Comparison of ENCODE assay signal across 23 cellular contexts in the genomic region with DNA sequence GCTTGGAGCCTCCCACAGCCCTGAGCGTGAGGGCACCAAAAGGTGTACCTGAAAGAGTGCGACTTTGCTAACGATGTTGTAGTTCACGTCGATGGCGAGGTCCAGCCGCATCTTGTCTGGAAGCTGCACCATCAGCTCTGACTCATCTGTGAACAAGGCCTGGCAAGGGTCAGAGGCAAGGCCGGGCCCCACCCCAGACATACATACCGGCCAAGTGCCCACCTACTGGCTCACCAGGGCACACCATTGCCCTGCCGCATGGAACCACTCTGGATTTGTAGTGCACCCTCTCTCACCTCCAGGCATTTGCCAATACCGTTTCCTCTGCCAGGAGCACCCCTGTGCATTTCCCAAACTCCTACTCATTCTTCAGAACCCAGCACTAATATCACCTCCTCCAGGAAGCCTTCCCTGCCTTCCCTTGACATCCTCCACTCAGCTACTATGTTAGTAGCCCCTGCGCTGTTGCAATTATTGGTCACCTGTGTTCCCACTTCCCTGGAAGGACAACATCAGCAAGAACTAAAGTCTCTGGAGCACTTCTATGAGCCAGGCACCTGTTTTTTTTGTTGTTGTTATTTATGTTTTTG.
DNase-seq lines count a peak whose midpoint lies in the region; ATAC-seq, FAIRE-seq and TF ChIP-seq lines count a peak whose summit lies in the region.
"Had no signal": no experiment of that assay in that cellular context is flagged by ENCODE, and none has a peak within 500 bp of the region (broad histone marks: within the 10 kb centered on the region; RNA-seq: fewer than 3 reads in every experiment).

No MANE protein-coding gene starts in this region.

- H3K27me3 Mint-ChIP-seq in GM23338 (ENCODE audit: insufficient read depth, low read depth, poor library complexity) = peaks cover 17% of the 10 kb centered on the region
- H3K27me3 Mint-ChIP-seq in activated CD8-positive, alpha-beta T cell treated with anti-CD3 and anti-CD28 coated beads for 36 hours = peaks cover 8% of the 10 kb centered on the region

- H3K9me3 Mint-ChIP-seq in GM23338 = no peaks in the 10 kb centered on the region
- H3K9me3 Mint-ChIP-seq in activated CD8-positive, alpha-beta T cell treated with anti-CD3 and anti-CD28 coated beads for 36 hours = no peaks in the 10 kb centered on the region

- no peaks in the 10 kb centered on the region for H3F3A ChIP-seq in SK-N-SH (replicated peaks; ENCODE audit: insufficient read depth)
- no peaks in the 10 kb centered on the region for H3F3A ChIP-seq in GM23338 (replicated peaks; ENCODE audit: low read depth)

- no peak overlapping the region for H3K9ac ChIP-seq in SK-N-SH
- H3K9ac ChIP-seq: GM23248 had no signal

- H3K9me3 ChIP-seq in SK-N-SH = no peaks in the 10 kb centered on the region
- H3K9me3 ChIP-seq: BE2C, HAP-1 had no signal

- 86% methylated on average over 10 of the region's 12 CpGs for WGBS in SK-N-SH (ENCODE audit: low lambda C conversion rate)

- H3K4me1 ChIP-seq in SK-N-SH (ENCODE audit: control insufficient read depth in 1 of 2, insufficient read depth in 2 of 2, low read depth in 1 of 2, low read length in 1 of 2) (no peaks in the 10 kb centered on the region; a peak in 1 of 4 replicates), GM23338 (ENCODE audit: insufficient read depth) (no peaks in the 10 kb centered on the region)
- H3K4me1 ChIP-seq: BE2C had no signal

- DNase-seq in SK-N-SH (no peak), GM23338 (ENCODE audit: low spot score) (no peak), RWPE1 (ENCODE audit: low spot score) (no peak), urothelium cell line (ENCODE audit: low spot score) (no peak), left lobe of liver (ENCODE audit: low spot score) (no peak)
- DNase-seq in activated CD8-positive, alpha-beta T cell treated with anti-CD3 and anti-CD28 coated beads for 36 hours = no peak
- DNase-seq: ACHN, BE2C, DMS153, DND-41, GM23248, Karpas-422, NCI-H1105 treated with DMSO at 0.1 percent for 48 hours, NCI-H146, NCI-H1930, NCI-H2107, NCI-H524 treated with DMSO at 0.1 percent for 48 hours, Right ventricle myocardium superior had no signal

- TF ChIP-seq RAD21 in SK-N-SH (IDR thresholded peaks at IDR 0.05; ENCODE audit: low read length) = no peak

- no peaks in the 10 kb centered on the region for H3K36me3 Mint-ChIP-seq in GM23338 (ENCODE audit: low read depth)
- H3K36me3 Mint-ChIP-seq in activated CD8-positive, alpha-beta T cell treated with anti-CD3 and anti-CD28 coated beads for 36 hours (ENCODE audit: low read depth) = no peaks in the 10 kb centered on the region

- no peak overlapping the region for H2AFZ ChIP-seq in SK-N-SH (ENCODE audit: low read depth)
- peak overlapping the region; percentile 63; the same call in 1 of the 2 replicates for H2AFZ ChIP-seq in GM23338
- H2AFZ ChIP-seq: GM23248, PC-9 had no signal

- H4K20me1 ChIP-seq in SK-N-SH (ENCODE audit: insufficient read depth) (no peaks in the 10 kb centered on the region), GM23338 (replicated peaks; ENCODE audit: insufficient read depth) (no peaks in the 10 kb centered on the region)

- no peak for TF ChIP-seq EP300 in SK-N-SH (IDR thresholded peaks at IDR 0.05; ENCODE audit: borderline replicate concordance in 1 of 2, low read depth in 1 of 2, low read length in 1 of 2)

- POLR2A ChIA-PET in SK-N-SH (lab: Yijun Ruan, JAX) (no interaction called here), RWPE1 (lab: Yijun Ruan, JAX; ENCODE audit: low non-redundant PET) (no interaction called here)
- POLR2A ChIA-PET in activated CD8-positive, alpha-beta T cell treated with anti-CD3 and anti-CD28 coated beads for 36 hours (lab: Charles Lee) = interaction anchor here (0.9 to 1.6 kb wide), 2 partner anchors 98 to 569 kb away, joined by 3 read pairs; partner anchors contain the start of gene ZNF319

- H3K27ac Mint-ChIP-seq in GM23338 = no peak overlapping the region
- no peak overlapping the region for H3K27ac Mint-ChIP-seq in activated CD8-positive, alpha-beta T cell treated with anti-CD3 and anti-CD28 coated beads for 36 hours

- intact Hi-C loops in activated CD8-positive, alpha-beta T cell treated with anti-CD3 and anti-CD28 coated beads for 36 hours (cut with micrococcal nuclease) = no loop called here

- H3K4me3 Mint-ChIP-seq in GM23338 = no peak overlapping the region
- H3K4me3 Mint-ChIP-seq in activated CD8-positive, alpha-beta T cell treated with anti-CD3 and anti-CD28 coated beads for 36 hours = no peak overlapping the region

- H3K36me3 ChIP-seq in SK-N-SH (replicated peaks in 1 of 2; ENCODE audit: control insufficient read depth in 1 of 2, insufficient read depth in 2 of 2, low read length in 1 of 2) = no peaks in the 10 kb centered on the region
- H3K36me3 ChIP-seq in GM23338 (ENCODE audit: insufficient read depth) = no peaks in the 10 kb centered on the region
- H3K36me3 ChIP-seq: BE2C, HAP-1 had no signal

- ATAC-seq in SK-N-SH treated with all-trans-retinoic acid at 6 μM for 48 hours = no peak
- no peak for ATAC-seq in GM23338
- no peak for ATAC-seq in activated CD8-positive, alpha-beta T cell treated with anti-CD3 and anti-CD28 coated beads for 36 hours
- ATAC-seq in left lobe of liver = no peak

- no peaks in the 10 kb centered on the region for H3K79me2 ChIP-seq in SK-N-SH (ENCODE audit: insufficient read depth)
- H3K79me2 ChIP-seq in GM23338 (replicated peaks; ENCODE audit: insufficient read depth) = no peaks in the 10 kb centered on the region

- peak; percentile 20 for FAIRE-seq in urothelium cell line (lab: Jason Lieb, UNC)
- FAIRE-seq: GM18507 had no signal

- H3K4me1 Mint-ChIP-seq in GM23338 = peaks cover 3% of the 10 kb centered on the region; the same call in 2 of the 3 replicates
- no peaks in the 10 kb centered on the region for H3K4me1 Mint-ChIP-seq in activated CD8-positive, alpha-beta T cell treated with anti-CD3 and anti-CD28 coated beads for 36 hours (ENCODE audit: low read depth)

- H3K27ac ChIP-seq in SK-N-SH (ENCODE audit: low read depth in 2 of 2, low read length in 1 of 2) = no peak overlapping the region
- no peak overlapping the region for H3K27ac ChIP-seq in GM23338 (ENCODE audit: low read depth)
- peak overlapping the region; percentile 45 for H3K27ac ChIP-seq in RWPE1
- H3K27ac ChIP-seq: 22Rv1, GM23248, PC-9 had no signal

- H3K4me2 ChIP-seq in SK-N-SH (no peak overlapping the region), GM23338 (no peak overlapping the region)
- H3K4me2 ChIP-seq: PC-9 had no signal

- H3K4me3 ChIP-seq in SK-N-SH (ENCODE audit: low read depth in 2 of 2, low read length in 1 of 2) = no peak overlapping the region
- no peak overlapping the region for H3K4me3 ChIP-seq in GM23338
- H3K4me3 ChIP-seq: GM23248, HAP-1, PC-9 had no signal

- no peaks in the 10 kb centered on the region for H3K9me2 ChIP-seq in SK-N-SH
- no peaks in the 10 kb centered on the region for H3K9me2 ChIP-seq in GM23338 (ENCODE audit: insufficient read depth)

- CTCF ChIA-PET in SK-N-SH (lab: Yijun Ruan, JAX) (interaction anchor here (1.1 to 6.6 kb wide), 10 partner anchors 12 to 220 kb away, joined by 3 to 71 read pairs (median 4); partner anchors contain the start of genes USB1 and ZNF319), RWPE1 (lab: Yijun Ruan, JAX) (interaction anchor here (0.7 to 4.3 kb wide), 4 partner anchors 99 to 325 kb away, joined by 3 to 36 read pairs (median 4); partner anchors contain the start of genes USB1 and ZNF319)
- CTCF ChIA-PET in activated CD8-positive, alpha-beta T cell treated with anti-CD3 and anti-CD28 coated beads for 36 hours (lab: Charles Lee) = interaction anchor here (1.0 to 4.5 kb wide), 2 partner anchors 98 to 103 kb away, joined by 3 to 36 read pairs; partner anchors contain the start of genes USB1 and ZNF319

- TF ChIP-seq CTCF in SK-N-SH (IDR thresholded peaks at IDR 0.05) (no peak), GM23338 (conservative IDR thresholded peaks at IDR 0.05; ENCODE audit: low read depth in 2 of 2) (no peak), RWPE1 (conservative IDR thresholded peaks at IDR 0.05; ENCODE audit: low read depth) (no peak)
- no peak for TF ChIP-seq CTCF in activated CD8-positive, alpha-beta T cell treated with anti-CD3 and anti-CD28 coated beads for 36 hours (IDR thresholded peaks at IDR 0.05)

- no peaks in the 10 kb centered on the region; the same call in 1 of the 2 replicates for H3K27me3 ChIP-seq in SK-N-SH (ENCODE audit: insufficient read depth)
- H3K27me3 ChIP-seq in GM23338 (ENCODE audit: insufficient read depth) = no peaks in the 10 kb centered on the region
- H3K27me3 ChIP-seq: BE2C had no signal

TF ChIP-seq in SK-N-SH treated with all-trans-retinoic acid at 6 μM for 48 hours, 23 proteins besides CTCF, POLR2A, EP300 and RAD21:
- no peak for TF ChIP-seq ISL1 (CRISPR knock-in tag; IDR thresholded peaks at IDR 0.05)
- TF ChIP-seq ZFP3 (CRISPR knock-in tag; IDR thresholded peaks at IDR 0.05) = peak; percentile 98

TF ChIP-seq in SK-N-SH, 30 proteins besides CTCF, POLR2A, EP300 and RAD21 (continues in another document):
- TF ChIP-seq USF1 (IDR thresholded peaks at IDR 0.05; ENCODE audit: borderline replicate concordance, low read depth) (no peak), GATA2 (CRISPR knock-in tag; IDR thresholded peaks at IDR 0.05) (no peak), POLR2AphosphoS5 (IDR thresholded peaks at IDR 0.05; ENCODE audit: low read depth, low read length) (no peak), FOXM1 (IDR thresholded peaks at IDR 0.05; ENCODE audit: low read depth) (no peak), NFIC (IDR thresholded peaks at IDR 0.05; ENCODE audit: borderline replicate concordance) (no peak), RFX5 (IDR thresholded peaks at IDR 0.05; ENCODE audit: low read length) (no peak)

TF ChIP-seq in GM23338, 12 proteins besides CTCF, POLR2A, EP300 and RAD21 (continues in another document):
- TF ChIP-seq EZH2 (IDR thresholded peaks at IDR 0.05; ENCODE audit: low read depth, unreplicated experiment) = no peak
- TF ChIP-seq ZNF331 (CRISPR knock-in tag; IDR thresholded peaks at IDR 0.05; ENCODE audit: low read depth) = no peak
- no peak for TF ChIP-seq EZH2phosphoT487 (IDR thresholded peaks at IDR 0.05; ENCODE audit: unreplicated experiment)
- no peak for TF ChIP-seq STAT1 (IDR thresholded peaks at IDR 0.05; ENCODE audit: unreplicated experiment)
- TF ChIP-seq ZNF114 (CRISPR knock-in tag; IDR thresholded peaks at IDR 0.05) = no peak
- no peak for TF ChIP-seq NANOG (IDR thresholded peaks at IDR 0.05; ENCODE audit: borderline replicate concordance)
- TF ChIP-seq CREB1 (CRISPR knock-in tag; IDR thresholded peaks at IDR 0.05; ENCODE audit: low read depth) = no peak
